In the genomic region with DNA sequence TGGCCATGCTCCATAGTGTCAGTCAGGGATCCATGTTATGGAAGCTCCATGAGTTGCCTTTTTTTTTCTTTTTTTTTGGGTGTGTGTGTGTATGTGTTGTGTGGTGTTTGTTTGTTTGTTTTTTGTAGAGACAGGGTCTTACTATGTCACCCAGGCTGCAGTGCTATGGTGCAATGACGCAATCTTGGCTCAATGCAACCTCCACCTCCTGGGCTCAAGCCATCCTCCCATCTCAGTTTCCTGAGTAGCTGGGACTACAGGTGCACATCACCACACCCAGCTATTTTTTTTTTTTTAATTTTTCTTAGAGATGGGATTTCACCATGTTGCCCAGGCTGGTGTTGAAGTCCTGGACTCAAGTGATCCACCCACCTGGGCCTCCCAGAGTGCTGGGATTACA, we compare ENCODE assay signal across 1 cellular context.
TF ChIP-seq lines count a peak whose summit lies in the region.

No MANE protein-coding gene starts in this region.

TF ChIP-seq in HepG2, 621 proteins besides CTCF, POLR2A, EP300 and RAD21:
- TF ChIP-seq CEBPB (IDR thresholded peaks at IDR 0.05; ENCODE audit: borderline replicate concordance, low read depth, low read length) (peak; percentile 52; the same call in 1 of the 2 replicates), ZNF337 (CRISPR knock-in tag; IDR thresholded peaks at IDR 0.05; ENCODE audit: borderline replicate concordance, low read depth) (no peak)
